In the genomic region with DNA sequence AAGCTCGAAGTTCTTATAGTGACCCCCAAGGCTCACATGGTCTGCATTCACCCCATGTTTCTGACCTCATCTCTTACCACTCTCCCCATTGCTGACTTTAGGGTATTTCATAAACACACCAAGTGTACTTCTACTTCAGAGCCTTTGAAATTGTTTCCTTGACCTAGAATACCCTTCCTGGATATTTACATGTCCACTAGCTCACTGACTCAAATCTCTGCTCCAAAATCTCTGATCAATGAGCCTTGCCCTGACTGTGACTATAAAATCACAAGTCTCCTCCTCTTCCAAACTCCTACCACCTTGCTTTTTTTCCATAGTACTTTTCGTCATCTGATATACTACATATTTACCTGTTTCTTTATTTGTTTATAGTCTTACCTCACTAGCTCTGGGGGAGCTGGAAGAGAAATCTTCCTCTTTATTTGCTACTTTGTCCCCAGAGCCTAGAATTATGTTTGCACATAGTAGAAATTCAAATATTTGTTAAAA, we compare ENCODE assay signal across 24 cellular contexts.
A peak's percentile ranks its signal among the peaks of the same experiment; 100 is the strongest.
DNase-seq lines count a peak whose midpoint lies in the region; ATAC-seq, FAIRE-seq and TF ChIP-seq lines count a peak whose summit lies in the region.
"Had no signal": no experiment of that assay in that cellular context is flagged by ENCODE, and none has a peak within 500 bp of the region (broad histone marks: within the 10 kb centered on the region; RNA-seq: fewer than 3 reads in every experiment).

No MANE protein-coding gene starts in this region.

- 0 out of 2 replicates have a peak, but pooled peaks cover 3% of the 10 kb centered on the region for H3K9me2 ChIP-seq in GM23338 (ENCODE audit: insufficient read depth)

- CTCF ChIA-PET in Panc1 (lab: Charles Lee) (no interaction called here), HepG2 (lab: Yijun Ruan, JAX; ENCODE audit: low intra/inter-chr PET ratio, low total read pairs) (no interaction called here)

- H3K27ac Mint-ChIP-seq in GM23338 = peak overlapping the region; percentile 3
- H3K27ac Mint-ChIP-seq: activated CD4-positive, alpha-beta T cell treated with anti-CD3 and anti-CD28 coated beads, Interleukin-2, amount 10 ng/mL, durations not matched to agents 7 days and 5 days; activated CD8-positive, alpha-beta memory T cell treated with anti-CD3 and anti-CD28 coated beads, Interleukin-2, amount 10 ng/mL, durations not matched to agents 7 days and 5 days; activated naive CD4-positive, alpha-beta T cell treated with anti-CD3 and anti-CD28 coated beads for 36 hours; activated T-cell treated with anti-CD3 and anti-CD28 coated beads, Interleukin-2, amount 50 U/mL, for 72 hours; CD4-positive, alpha-beta memory T cell; natural killer cell; stimulated activated naive CD8-positive, alpha-beta T cell treated with anti-CD3 and anti-CD28 coated beads, Interleukin-15, Interleukin-2, amounts not matched to agents 100 ng/mL and 50 ng/mL, for 24 hours; T-helper 17 cell had no signal

- H3K4me1 ChIP-seq in GM23338 (ENCODE audit: insufficient read depth) (peaks cover 16% of the 10 kb centered on the region), Panc1 (ENCODE audit: control insufficient read depth, insufficient read depth, low read length) (peaks cover 7% of the 10 kb centered on the region; the same call in 1 of the 2 replicates), HepG2 (ENCODE audit: insufficient read depth, low read length) (peaks cover 77% of the 10 kb centered on the region)
- H3K4me1 ChIP-seq: tibial artery had no signal

- no peaks in the 10 kb centered on the region; the same call in 2 of the 3 replicates for H3K9me3 Mint-ChIP-seq in GM23338
- H3K9me3 Mint-ChIP-seq: activated CD4-positive, alpha-beta T cell treated with anti-CD3 and anti-CD28 coated beads, Interleukin-2, amount 10 ng/mL, durations not matched to agents 7 days and 5 days; activated naive CD4-positive, alpha-beta T cell treated with anti-CD3 and anti-CD28 coated beads for 36 hours; activated T-cell treated with anti-CD3 and anti-CD28 coated beads, Interleukin-2, amount 50 U/mL, for 72 hours had no signal

- no peak for FAIRE-seq in HepG2 (lab: Jason Lieb, UNC)
- FAIRE-seq: G401.6 had no signal

- peaks cover 1% of the 10 kb centered on the region for H3K27me3 Mint-ChIP-seq in GM23338 (ENCODE audit: insufficient read depth, low read depth, poor library complexity)
- H3K27me3 Mint-ChIP-seq: activated CD4-positive, alpha-beta T cell treated with anti-CD3 and anti-CD28 coated beads, Interleukin-2, amount 10 ng/mL, durations not matched to agents 7 days and 5 days; activated CD8-positive, alpha-beta memory T cell treated with anti-CD3 and anti-CD28 coated beads, Interleukin-2, amount 10 ng/mL, durations not matched to agents 7 days and 5 days; CD4-positive, alpha-beta memory T cell; stimulated activated naive CD8-positive, alpha-beta T cell treated with anti-CD3 and anti-CD28 coated beads, Interleukin-15, Interleukin-2, amounts not matched to agents 100 ng/mL and 50 ng/mL, for 24 hours; T-helper 17 cell had no signal

- H3K4me1 Mint-ChIP-seq in GM23338 = peaks cover 19% of the 10 kb centered on the region
- H3K4me1 Mint-ChIP-seq: activated CD4-positive, alpha-beta T cell treated with anti-CD3 and anti-CD28 coated beads, Interleukin-2, amount 10 ng/mL, durations not matched to agents 7 days and 5 days; activated CD8-positive, alpha-beta memory T cell treated with anti-CD3 and anti-CD28 coated beads, Interleukin-2, amount 10 ng/mL, durations not matched to agents 7 days and 5 days; CD4-positive, alpha-beta memory T cell; natural killer cell; T-helper 17 cell had no signal

- no peak for DNase-seq in GM23338 (ENCODE audit: low spot score)
- DNase-seq in Panc1 (ENCODE audit: low read depth, low spot score) = no peak
- DNase-seq in HepG2 (ENCODE audit: low spot score) = peak; percentile 89
- peak; percentile 63 for DNase-seq in renal cortical epithelial cell (ENCODE audit: low read depth)
- no peak for DNase-seq in cerebellum (ENCODE audit: low spot score)
- DNase-seq in midbrain (lab: John Stamatoyannopoulos, UW) = no peak
- DNase-seq in cerebellar nuclear complex (lab: John Stamatoyannopoulos, UW) = no peak
- DNase-seq in Ammon's horn (ENCODE audit: low spot score) = no peak
- DNase-seq: activated CD4-positive, alpha-beta T cell treated with anti-CD3 and anti-CD28 coated beads, Interleukin-2, amount 10 ng/mL, durations not matched to agents 7 days and 5 days; activated CD8-positive, alpha-beta memory T cell treated with anti-CD3 and anti-CD28 coated beads, Interleukin-2, amount 10 ng/mL, durations not matched to agents 7 days and 5 days; activated naive CD4-positive, alpha-beta T cell treated with anti-CD3 and anti-CD28 coated beads for 36 hours; activated T-cell treated with anti-CD3 and anti-CD28 coated beads, Interleukin-2, amount 50 U/mL, for 72 hours; amygdala; CD4-positive, alpha-beta memory T cell; MG63; natural killer cell; NCI-H446 treated with DMSO at 0.1 percent for 48 hours; stimulated activated CD4-positive, alpha-beta T cell treated with anti-CD3 and anti-CD28 coated beads, Interleukin-15, amount 100 ng/mL, for 24 hours; T-helper 17 cell; tibial artery had no signal

- H3K4me2 ChIP-seq in GM23338 (no peak overlapping the region), HepG2 (ENCODE audit: low read depth, low read length) (peak overlapping the region; percentile 75)

- H4K20me1 ChIP-seq in GM23338 (replicated peaks; ENCODE audit: insufficient read depth) (no peaks in the 10 kb centered on the region), HepG2 (ENCODE audit: insufficient read depth, low read length) (no peaks in the 10 kb centered on the region)

- TF ChIP-seq RAD21 in HepG2 (CRISPR knock-in tag; IDR thresholded peaks at IDR 0.05) = no peak

- H3K27ac ChIP-seq in GM23338 (ENCODE audit: low read depth) (no peak overlapping the region), Panc1 (ENCODE audit: low read length) (peak overlapping the region; percentile 79), HepG2 (ENCODE audit: extremely low read length, insufficient read depth, low read length) (peak overlapping the region; percentile 97)
- H3K27ac ChIP-seq: SK-N-MC, tibial artery had no signal

- no peaks in the 10 kb centered on the region for H3F3A ChIP-seq in GM23338 (replicated peaks; ENCODE audit: low read depth)

- H3K36me3 Mint-ChIP-seq in GM23338 (ENCODE audit: low read depth) = peaks cover 44% of the 10 kb centered on the region
- H3K36me3 Mint-ChIP-seq: activated CD8-positive, alpha-beta memory T cell treated with anti-CD3 and anti-CD28 coated beads, Interleukin-2, amount 10 ng/mL, durations not matched to agents 7 days and 5 days; CD4-positive, alpha-beta memory T cell; natural killer cell had no signal

- no peaks in the 10 kb centered on the region; the same call in 1 of the 2 replicates for H3K9me3 ChIP-seq in Panc1 (ENCODE audit: control insufficient read depth, insufficient read depth, low read depth, low read length)
- H3K9me3 ChIP-seq in HepG2 (ENCODE audit: low read length) = peaks cover 9% of the 10 kb centered on the region; the same call in 1 of the 2 replicates
- H3K9me3 ChIP-seq: MG63, tibial artery had no signal

- no peak overlapping the region for H3K4me3 Mint-ChIP-seq in GM23338
- H3K4me3 Mint-ChIP-seq: activated CD4-positive, alpha-beta T cell treated with anti-CD3 and anti-CD28 coated beads, Interleukin-2, amount 10 ng/mL, durations not matched to agents 7 days and 5 days; activated CD8-positive, alpha-beta memory T cell treated with anti-CD3 and anti-CD28 coated beads, Interleukin-2, amount 10 ng/mL, durations not matched to agents 7 days and 5 days; activated naive CD4-positive, alpha-beta T cell treated with anti-CD3 and anti-CD28 coated beads for 36 hours; activated T-cell treated with anti-CD3 and anti-CD28 coated beads, Interleukin-2, amount 50 U/mL, for 72 hours; CD4-positive, alpha-beta memory T cell; natural killer cell; stimulated activated naive CD8-positive, alpha-beta T cell treated with anti-CD3 and anti-CD28 coated beads, Interleukin-15, Interleukin-2, amounts not matched to agents 100 ng/mL and 50 ng/mL, for 24 hours; T-helper 17 cell had no signal

- TF ChIP-seq CTCF in GM23338 (conservative IDR thresholded peaks at IDR 0.05; ENCODE audit: low read depth in 2 of 2) = no peak
- no peak for TF ChIP-seq CTCF in Panc1 (IDR thresholded peaks at IDR 0.05)
- TF ChIP-seq CTCF in HepG2 (CRISPR knock-in tag; IDR thresholded peaks at IDR 0.05) = no peak

- no peak for ATAC-seq in GM23338
- no peak for ATAC-seq in Panc1
- peak; percentile 72 for ATAC-seq in HepG2
- ATAC-seq: activated CD8-positive, alpha-beta memory T cell treated with anti-CD3 and anti-CD28 coated beads, Interleukin-2, amount 10 ng/mL, durations not matched to agents 7 days and 5 days; activated T-cell treated with anti-CD3 and anti-CD28 coated beads, Interleukin-2, amount 50 U/mL, for 72 hours; natural killer cell; sciatic nerve; T-helper 17 cell had no signal

- no peak for TF ChIP-seq POLR2A in HepG2 (IDR thresholded peaks at IDR 0.05; ENCODE audit: insufficient read depth in 1 of 2, low read depth in 2 of 2, low read length in 2 of 2)

- peaks cover 3% of the 10 kb centered on the region; the same call in 1 of the 2 replicates for H3K36me3 ChIP-seq in GM23338 (ENCODE audit: insufficient read depth)
- H3K36me3 ChIP-seq in Panc1 (ENCODE audit: control insufficient read depth, insufficient read depth, low read length) = no peaks in the 10 kb centered on the region
- H3K36me3 ChIP-seq in HepG2 (replicated peaks in 1 of 2; ENCODE audit: control insufficient read depth in 1 of 2, insufficient read depth in 2 of 2, low read length in 2 of 2) = no peaks in the 10 kb centered on the region
- H3K36me3 ChIP-seq: MG63, tibial artery had no signal

- POLR2A ChIA-PET in Panc1 (lab: Charles Lee) (no interaction called here), HepG2 (lab: Yijun Ruan, JAX) (interaction anchor here (3.5 kb wide), 1 partner anchor 11 kb away, joined by 25 read pairs; no protein-coding TSS in a partner anchor)

- in situ Hi-C loops in Panc1 (cut with HindIII; ENCODE audit: low pct_unique_long_range_greater_than_20kb, low sequenced_read_pairs) (no loop called here), HepG2 (cut with HindIII; ENCODE audit: extremely low pct_ligation_motif_present, low pct_unique_long_range_greater_than_20kb) (no loop called here)

- H3K79me2 ChIP-seq in GM23338 (replicated peaks; ENCODE audit: insufficient read depth) = no peaks in the 10 kb centered on the region
- no peaks in the 10 kb centered on the region for H3K79me2 ChIP-seq in HepG2 (ENCODE audit: insufficient read depth, low read length)

- intact Hi-C loops in Panc1 (cut with micrococcal nuclease; ENCODE audit: unreplicated experiment) (no loop called here), HepG2 (cut with micrococcal nuclease; ENCODE audit: unreplicated experiment) (loop anchor here (1.0 to 5.0 kb wide), 3 partner anchors 11 to 935 kb away; no protein-coding TSS in a partner anchor)

- H2AFZ ChIP-seq in GM23338 = no peak overlapping the region
- no peak overlapping the region for H2AFZ ChIP-seq in HepG2 (ENCODE audit: low read length)

- 9% methylated on average over 2 of the region's 2 CpGs for WGBS in HepG2 (ENCODE audit: low lambda C conversion rate)

- TF ChIP-seq EP300 in HepG2 (IDR thresholded peaks at IDR 0.05; ENCODE audit: low read depth in 2 of 2, low read length in 2 of 2) (peak in 1 of 2 experiments; percentile 68; a peak in 2 of 4 replicates), HepG2 (CRISPR knock-in tag; IDR thresholded peaks at IDR 0.05; ENCODE audit: borderline replicate concordance) (no peak)

- H3K4me3 ChIP-seq in GM23338 (no peak overlapping the region), Panc1 (ENCODE audit: low read depth in 2 of 2, low read length in 2 of 2) (no peak overlapping the region), HepG2 (replicated peaks in 1 of 3; ENCODE audit: insufficient read depth in 1 of 3, low read depth in 2 of 3, low read length in 3 of 3) (peak overlapping the region in 1 of 3 experiments; percentile 57; a peak in 2 of 6 replicates)
- H3K4me3 ChIP-seq: MG63, SK-N-MC, tibial artery had no signal

- peak overlapping the region; percentile 79 for H3K9ac ChIP-seq in HepG2 (ENCODE audit: insufficient read depth, low read depth, low read length)

- BruUV-seq in Panc1 (replicated peaks; lab: Mats Ljungman, UMichigan) (no TSS peak), HepG2 (replicated peaks; lab: Mats Ljungman, UMichigan) (no TSS peak)

- H3K27me3 ChIP-seq in GM23338 (ENCODE audit: insufficient read depth) (no peaks in the 10 kb centered on the region), Panc1 (ENCODE audit: control insufficient read depth, insufficient read depth, low read length) (no peaks in the 10 kb centered on the region), HepG2 (ENCODE audit: control insufficient read depth in 1 of 2, insufficient read depth in 2 of 2, low read length in 2 of 2) (no peaks in the 10 kb centered on the region)
- H3K27me3 ChIP-seq: MG63, tibial artery had no signal

Comparison
In these comparisons a context has a peak if more than half of its experiments do, and no peak if none do; other contexts are left out.
1. DNase-seq: peak in HepG2 (single experiment) and renal cortical epithelial cell (single experiment); none in GM23338 (single experiment), Panc1 (single experiment), cerebellum (single experiment), midbrain (single experiment), cerebellar nuclear complex (0 of 2) and Ammon's horn (single experiment).